In the genomic region with DNA sequence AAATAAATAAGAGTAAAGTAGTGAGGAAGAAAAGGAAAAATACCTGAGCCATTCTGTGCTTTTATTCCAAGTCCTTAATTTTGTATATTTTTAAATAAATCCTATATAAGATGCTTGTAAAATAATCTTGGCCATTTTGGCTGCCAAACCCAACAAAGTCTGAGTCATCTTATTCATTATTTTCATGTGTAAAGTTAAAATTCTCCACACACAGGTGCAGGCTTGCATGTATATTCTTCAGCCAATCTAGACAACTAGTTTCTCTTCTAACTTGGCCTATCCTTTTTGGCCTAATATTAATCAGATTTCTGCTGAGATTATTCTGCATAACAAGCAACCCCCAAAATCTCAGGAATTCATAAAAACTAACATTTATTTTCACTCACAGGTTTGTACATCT, we compare ENCODE assay signal across 1 cellular context.
TF ChIP-seq lines count a peak whose summit lies in the region.

No MANE protein-coding gene starts in this region.

TF ChIP-seq in GM23338, 12 proteins besides CTCF, POLR2A, EP300 and RAD21 (continued from another document):
- TF ChIP-seq, protein P1, sequence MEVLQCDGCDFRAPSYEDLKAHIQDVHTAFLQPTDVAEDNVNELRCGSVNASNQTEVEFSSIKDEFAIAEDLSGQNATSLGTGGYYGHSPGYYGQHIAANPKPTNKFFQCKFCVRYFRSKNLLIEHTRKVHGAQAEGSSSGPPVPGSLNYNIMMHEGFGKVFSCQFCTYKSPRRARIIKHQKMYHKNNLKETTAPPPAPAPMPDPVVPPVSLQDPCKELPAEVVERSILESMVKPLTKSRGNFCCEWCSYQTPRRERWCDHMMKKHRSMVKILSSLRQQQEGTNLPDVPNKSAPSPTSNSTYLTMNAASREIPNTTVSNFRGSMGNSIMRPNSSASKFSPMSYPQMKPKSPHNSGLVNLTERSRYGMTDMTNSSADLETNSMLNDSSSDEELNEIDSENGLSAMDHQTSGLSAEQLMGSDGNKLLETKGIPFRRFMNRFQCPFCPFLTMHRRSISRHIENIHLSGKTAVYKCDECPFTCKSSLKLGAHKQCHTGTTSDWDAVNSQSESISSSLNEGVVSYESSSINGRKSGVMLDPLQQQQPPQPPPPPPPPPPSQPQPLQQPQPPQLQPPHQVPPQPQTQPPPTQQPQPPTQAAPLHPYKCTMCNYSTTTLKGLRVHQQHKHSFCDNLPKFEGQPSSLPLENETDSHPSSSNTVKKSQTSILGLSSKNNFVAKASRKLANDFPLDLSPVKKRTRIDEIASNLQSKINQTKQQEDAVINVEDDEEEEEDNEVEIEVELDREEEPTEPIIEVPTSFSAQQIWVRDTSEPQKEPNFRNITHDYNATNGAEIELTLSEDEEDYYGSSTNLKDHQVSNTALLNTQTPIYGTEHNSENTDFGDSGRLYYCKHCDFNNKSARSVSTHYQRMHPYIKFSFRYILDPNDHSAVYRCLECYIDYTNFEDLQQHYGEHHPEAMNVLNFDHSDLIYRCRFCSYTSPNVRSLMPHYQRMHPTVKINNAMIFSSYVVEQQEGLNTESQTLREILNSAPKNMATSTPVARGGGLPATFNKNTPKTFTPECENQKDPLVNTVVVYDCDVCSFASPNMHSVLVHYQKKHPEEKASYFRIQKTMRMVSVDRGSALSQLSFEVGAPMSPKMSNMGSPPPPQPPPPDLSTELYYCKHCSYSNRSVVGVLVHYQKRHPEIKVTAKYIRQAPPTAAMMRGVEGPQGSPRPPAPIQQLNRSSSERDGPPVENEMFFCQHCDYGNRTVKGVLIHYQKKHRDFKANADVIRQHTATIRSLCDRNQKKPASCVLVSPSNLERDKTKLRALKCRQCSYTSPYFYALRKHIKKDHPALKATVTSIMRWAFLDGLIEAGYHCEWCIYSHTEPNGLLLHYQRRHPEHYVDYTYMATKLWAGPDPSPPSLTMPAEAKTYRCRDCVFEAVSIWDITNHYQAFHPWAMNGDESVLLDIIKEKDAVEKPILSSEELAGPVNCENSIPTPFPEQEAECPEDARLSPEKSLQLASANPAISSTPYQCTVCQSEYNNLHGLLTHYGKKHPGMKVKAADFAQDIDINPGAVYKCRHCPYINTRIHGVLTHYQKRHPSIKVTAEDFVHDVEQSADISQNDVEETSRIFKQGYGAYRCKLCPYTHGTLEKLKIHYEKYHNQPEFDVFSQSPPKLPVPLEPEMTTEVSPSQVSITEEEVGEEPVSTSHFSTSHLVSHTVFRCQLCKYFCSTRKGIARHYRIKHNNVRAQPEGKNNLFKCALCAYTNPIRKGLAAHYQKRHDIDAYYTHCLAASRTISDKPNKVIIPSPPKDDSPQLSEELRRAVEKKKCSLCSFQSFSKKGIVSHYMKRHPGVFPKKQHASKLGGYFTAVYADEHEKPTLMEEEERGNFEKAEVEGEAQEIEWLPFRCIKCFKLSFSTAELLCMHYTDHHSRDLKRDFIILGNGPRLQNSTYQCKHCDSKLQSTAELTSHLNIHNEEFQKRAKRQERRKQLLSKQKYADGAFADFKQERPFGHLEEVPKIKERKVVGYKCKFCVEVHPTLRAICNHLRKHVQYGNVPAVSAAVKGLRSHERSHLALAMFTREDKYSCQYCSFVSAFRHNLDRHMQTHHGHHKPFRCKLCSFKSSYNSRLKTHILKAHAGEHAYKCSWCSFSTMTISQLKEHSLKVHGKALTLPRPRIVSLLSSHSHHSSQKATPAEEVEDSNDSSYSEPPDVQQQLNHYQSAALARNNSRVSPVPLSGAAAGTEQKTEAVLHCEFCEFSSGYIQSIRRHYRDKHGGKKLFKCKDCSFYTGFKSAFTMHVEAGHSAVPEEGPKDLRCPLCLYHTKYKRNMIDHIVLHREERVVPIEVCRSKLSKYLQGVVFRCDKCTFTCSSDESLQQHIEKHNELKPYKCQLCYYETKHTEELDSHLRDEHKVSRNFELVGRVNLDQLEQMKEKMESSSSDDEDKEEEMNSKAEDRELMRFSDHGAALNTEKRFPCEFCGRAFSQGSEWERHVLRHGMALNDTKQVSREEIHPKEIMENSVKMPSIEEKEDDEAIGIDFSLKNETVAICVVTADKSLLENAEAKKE (CRISPR knock-in tag; IDR thresholded peaks at IDR 0.05): no peak
- TF ChIP-seq JUNB (IDR thresholded peaks at IDR 0.05; ENCODE audit: unreplicated experiment): no peak
TF ChIP-seq in GM23338: peak in this region for 0.
